Comparison of ENCODE assay signal across 24 cellular contexts in the genomic region with DNA sequence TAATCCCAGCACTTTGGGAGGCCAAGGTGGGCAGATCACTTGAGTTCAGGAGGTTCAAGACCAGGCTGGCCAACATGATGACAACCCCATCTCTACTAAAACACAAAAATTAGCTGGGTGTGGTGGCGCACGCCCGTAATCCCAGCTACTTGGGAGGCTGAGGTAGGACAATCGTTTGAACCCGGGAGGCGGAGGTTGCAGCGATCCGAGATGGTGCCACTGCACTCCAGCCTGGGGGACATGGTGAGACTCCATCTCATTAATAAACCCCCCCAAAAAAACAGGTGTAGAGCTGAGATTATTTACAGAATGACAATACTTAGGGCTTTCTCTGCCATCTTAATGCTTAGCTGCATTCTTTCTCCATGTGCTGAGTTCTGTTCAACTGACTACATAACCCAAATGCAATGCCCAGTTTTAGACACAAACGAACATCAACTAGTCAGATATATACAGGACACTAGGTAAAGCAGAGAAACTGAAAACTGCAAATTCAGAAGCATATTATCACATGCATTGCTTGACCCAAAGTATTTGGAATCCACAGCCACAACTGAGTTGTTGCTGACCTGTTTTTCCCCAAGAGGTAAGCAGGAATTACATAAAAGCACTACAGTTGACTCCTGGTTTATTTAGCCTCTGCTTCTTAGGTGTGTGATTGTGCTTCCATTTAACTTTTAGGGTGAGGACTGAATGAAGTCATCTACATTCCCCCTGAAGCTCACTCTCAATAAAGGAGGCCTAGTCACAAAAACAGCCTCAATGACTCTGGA. TPM values are rescaled to one million over a fixed set of nuclear protein-coding genes. Genes with fewer than 3 reads are reported as not detected.
DNase-seq lines count a peak whose midpoint lies in the region; ATAC-seq and TF ChIP-seq lines count a peak whose summit lies in the region.
"Had no signal": no experiment of that assay in that cellular context is flagged by ENCODE, and none has a peak within 500 bp of the region (broad histone marks: within the 10 kb centered on the region; RNA-seq: fewer than 3 reads in every experiment).

No MANE protein-coding gene starts in this region.

- H3K4me1 ChIP-seq in GM23338 (ENCODE audit: insufficient read depth) (no peaks in the 10 kb centered on the region), PC-9 (replicated peaks; ENCODE audit: insufficient read depth) (no peaks in the 10 kb centered on the region)
- H3K4me1 ChIP-seq: colonic mucosa, Peyer's patch, suprapubic skin had no signal

- TF ChIP-seq CTCF in activated CD8-positive, alpha-beta T cell treated with anti-CD3 and anti-CD28 coated beads for 36 hours (IDR thresholded peaks at IDR 0.05) = no peak
- no peak for TF ChIP-seq CTCF in GM23338 (conservative IDR thresholded peaks at IDR 0.05; ENCODE audit: low read depth in 2 of 2)
- no peak for TF ChIP-seq CTCF in PC-9 (conservative IDR thresholded peaks at IDR 0.05)

- no peaks in the 10 kb centered on the region for H3K27me3 Mint-ChIP-seq in activated CD8-positive, alpha-beta T cell treated with anti-CD3 and anti-CD28 coated beads for 36 hours
- H3K27me3 Mint-ChIP-seq in activated CD8-positive, alpha-beta T cell treated with anti-CD3 and anti-CD28 coated beads, Interleukin-2, amount 10 ng/mL, durations not matched to agents 7 days and 5 days (ENCODE audit: low read depth) = no peaks in the 10 kb centered on the region
- H3K27me3 Mint-ChIP-seq in GM23338 (ENCODE audit: insufficient read depth, low read depth, poor library complexity) = peaks cover 3% of the 10 kb centered on the region
- H3K27me3 Mint-ChIP-seq in activated naive CD8-positive, alpha-beta T cell = no peaks in the 10 kb centered on the region
- peaks cover 0 to 2% of the 10 kb centered on the region in 2 donors for H3K27me3 Mint-ChIP-seq in natural killer cell treated with Interleukin-12 subunit alpha and Interleukin-12 subunit beta and Interleukin-15 and Interleukin-18, amount 100 ng/mL, for 72 hours
- H3K27me3 Mint-ChIP-seq: stimulated activated memory B cell treated with anti-CD40 and anti-IgM and Interleukin-4, amounts not matched to agents 10 μg/mL and 1 μg/mL and 100 μg/mL, for 72 hours had no signal

- peaks cover 65% of the 10 kb centered on the region for H3K36me3 Mint-ChIP-seq in activated CD8-positive, alpha-beta T cell treated with anti-CD3 and anti-CD28 coated beads for 36 hours (ENCODE audit: low read depth)
- H3K36me3 Mint-ChIP-seq in activated CD8-positive, alpha-beta T cell treated with anti-CD3 and anti-CD28 coated beads, Interleukin-2, amount 10 ng/mL, durations not matched to agents 7 days and 5 days (ENCODE audit: low read depth) = peaks cover 67% of the 10 kb centered on the region
- peaks cover 80% of the 10 kb centered on the region for H3K36me3 Mint-ChIP-seq in GM23338 (ENCODE audit: low read depth)
- H3K36me3 Mint-ChIP-seq in activated naive CD8-positive, alpha-beta T cell = peaks cover 6% of the 10 kb centered on the region
- H3K36me3 Mint-ChIP-seq in natural killer cell treated with Interleukin-12 subunit alpha and Interleukin-12 subunit beta and Interleukin-15 and Interleukin-18, amount 100 ng/mL, for 72 hours = peaks cover 16% of the 10 kb centered on the region

- no peak overlapping the region for H2AFZ ChIP-seq in GM23338
- H2AFZ ChIP-seq in PC-9 = no peak overlapping the region

- H3K4me3 ChIP-seq in GM23338 = no peak overlapping the region
- no peak overlapping the region for H3K4me3 ChIP-seq in PC-9
- H3K4me3 ChIP-seq: colonic mucosa, Peyer's patch, suprapubic skin, upper lobe of right lung had no signal

- H3K9me3 Mint-ChIP-seq in activated CD8-positive, alpha-beta T cell treated with anti-CD3 and anti-CD28 coated beads for 36 hours = no peaks in the 10 kb centered on the region
- no peaks in the 10 kb centered on the region for H3K9me3 Mint-ChIP-seq in activated CD8-positive, alpha-beta T cell treated with anti-CD3 and anti-CD28 coated beads, Interleukin-2, amount 10 ng/mL, durations not matched to agents 7 days and 5 days (ENCODE audit: insufficient read depth)
- H3K9me3 Mint-ChIP-seq in GM23338 = no peaks in the 10 kb centered on the region
- no peaks in the 10 kb centered on the region for H3K9me3 Mint-ChIP-seq in activated naive CD8-positive, alpha-beta T cell (ENCODE audit: low read depth)
- H3K9me3 Mint-ChIP-seq in natural killer cell treated with Interleukin-12 subunit alpha and Interleukin-12 subunit beta and Interleukin-15 and Interleukin-18, amount 100 ng/mL, for 72 hours = no peaks in the 10 kb centered on the region
- H3K9me3 Mint-ChIP-seq: immature natural killer cell; stimulated activated memory B cell treated with anti-CD40 and anti-IgM and Interleukin-4, amounts not matched to agents 10 μg/mL and 1 μg/mL and 100 μg/mL, for 72 hours had no signal

- H3K79me2 ChIP-seq in GM23338 (replicated peaks; ENCODE audit: insufficient read depth) (peaks cover 20% of the 10 kb centered on the region), PC-9 (ENCODE audit: low read depth) (peaks cover 28% of the 10 kb centered on the region; the same call in 1 of the 2 replicates)

- H3K27ac Mint-ChIP-seq in activated CD8-positive, alpha-beta T cell treated with anti-CD3 and anti-CD28 coated beads for 36 hours = peak overlapping the region; percentile 80
- no peak overlapping the region for H3K27ac Mint-ChIP-seq in activated CD8-positive, alpha-beta T cell treated with anti-CD3 and anti-CD28 coated beads, Interleukin-2, amount 10 ng/mL, durations not matched to agents 7 days and 5 days
- no peak overlapping the region for H3K27ac Mint-ChIP-seq in GM23338
- H3K27ac Mint-ChIP-seq in activated naive CD8-positive, alpha-beta T cell = peak overlapping the region; percentile 68
- peak overlapping the region; percentile 5 to 69 for H3K27ac Mint-ChIP-seq in natural killer cell treated with Interleukin-12 subunit alpha and Interleukin-12 subunit beta and Interleukin-15 and Interleukin-18, amount 100 ng/mL, for 72 hours
- H3K27ac Mint-ChIP-seq: stimulated activated memory B cell treated with anti-CD40 and anti-IgM and Interleukin-4, amounts not matched to agents 10 μg/mL and 1 μg/mL and 100 μg/mL, for 72 hours had no signal

- H3K4me2 ChIP-seq in GM23338 (no peak overlapping the region), PC-9 (no peak overlapping the region)

- H3K27ac ChIP-seq in GM23338 (ENCODE audit: low read depth) (peak overlapping the region; percentile 6; the same call in 1 of the 2 replicates), PC-9 (no peak overlapping the region)
- H3K27ac ChIP-seq: colonic mucosa, HL-60, Peyer's patch, suprapubic skin, upper lobe of right lung had no signal

- CTCF ChIA-PET in activated CD8-positive, alpha-beta T cell treated with anti-CD3 and anti-CD28 coated beads for 36 hours (lab: Charles Lee) = interaction anchor here (0.6 kb wide), 1 partner anchor 11 kb away, joined by 3 read pairs; no protein-coding TSS in a partner anchor
- CTCF ChIA-PET in activated CD8-positive, alpha-beta T cell treated with anti-CD3 and anti-CD28 coated beads, Interleukin-2, amount 10 ng/mL, durations not matched to agents 7 days and 5 days (lab: Charles Lee) = no interaction called here
- CTCF ChIA-PET in PC-9 (lab: Charles Lee) = interaction anchor here (0.6 kb wide), 1 partner anchor 28 kb away, joined by 3 read pairs; no protein-coding TSS in a partner anchor

- no peak for DNase-seq in activated CD8-positive, alpha-beta T cell treated with anti-CD3 and anti-CD28 coated beads for 36 hours
- no peak for DNase-seq in activated CD8-positive, alpha-beta T cell treated with anti-CD3 and anti-CD28 coated beads, Interleukin-2, amount 10 ng/mL, durations not matched to agents 7 days and 5 days
- DNase-seq in GM23338 (ENCODE audit: low spot score) (no peak), NCI-H2196 treated with DMSO at 0.1 percent for 48 hours (lab: John Stamatoyannopoulos, UW; ENCODE audit: unreplicated experiment) (no peak), NCI-H1048 (lab: John Stamatoyannopoulos, UW) (no peak), PC-9 (no peak)
- DNase-seq in natural killer cell treated with Interleukin-12 subunit alpha and Interleukin-12 subunit beta and Interleukin-15 and Interleukin-18, amount 100 ng/mL, for 72 hours (ENCODE audit: low spot score) = no peak
- DNase-seq: activated CD4-positive, alpha-beta T cell treated with anti-CD3 and anti-CD28 coated beads, Interleukin-2, amount 50 U/mL, for 1 hour; colonic mucosa; effector memory CD4-positive, alpha-beta T cell; H7; immature natural killer cell; mammary epithelial cell; NCI-H1417 treated with DMSO at 0.1 percent for 48 hours; NCI-H2029 treated with DMSO at 0.1 percent for 48 hours; NCI-H226; NCI-H526 treated with DMSO at 0.1 percent for 48 hours; Peyer's patch; SHP77; upper lobe of right lung had no signal

- H4K20me1 ChIP-seq in GM23338 (replicated peaks; ENCODE audit: insufficient read depth) (peaks cover 12% of the 10 kb centered on the region), PC-9 (ENCODE audit: insufficient read depth) (peaks cover 38% of the 10 kb centered on the region)

- H3K4me3 Mint-ChIP-seq in activated CD8-positive, alpha-beta T cell treated with anti-CD3 and anti-CD28 coated beads for 36 hours = no peak overlapping the region
- H3K4me3 Mint-ChIP-seq in activated CD8-positive, alpha-beta T cell treated with anti-CD3 and anti-CD28 coated beads, Interleukin-2, amount 10 ng/mL, durations not matched to agents 7 days and 5 days = no peak overlapping the region
- H3K4me3 Mint-ChIP-seq in GM23338 = no peak overlapping the region
- no peak overlapping the region for H3K4me3 Mint-ChIP-seq in activated naive CD8-positive, alpha-beta T cell
- H3K4me3 Mint-ChIP-seq in natural killer cell treated with Interleukin-12 subunit alpha and Interleukin-12 subunit beta and Interleukin-15 and Interleukin-18, amount 100 ng/mL, for 72 hours = no peak overlapping the region
- H3K4me3 Mint-ChIP-seq: stimulated activated memory B cell treated with anti-CD40 and anti-IgM and Interleukin-4, amounts not matched to agents 10 μg/mL and 1 μg/mL and 100 μg/mL, for 72 hours had no signal

- H3K36me3 ChIP-seq in GM23338 (ENCODE audit: insufficient read depth) (peaks cover 34% of the 10 kb centered on the region), PC-9 (ENCODE audit: low read depth) (peaks cover 55% of the 10 kb centered on the region)
- H3K36me3 ChIP-seq: colonic mucosa had no signal

- peaks cover 21% of the 10 kb centered on the region; the same call in 1 of the 2 replicates for H3F3A ChIP-seq in GM23338 (replicated peaks; ENCODE audit: low read depth)
- H3F3A ChIP-seq in PC-9 (ENCODE audit: insufficient read depth, low read depth) = peaks cover 62% of the 10 kb centered on the region

- H3K27me3 ChIP-seq in GM23338 (ENCODE audit: insufficient read depth) (no peaks in the 10 kb centered on the region), PC-9 (ENCODE audit: insufficient read depth, low read depth) (no peaks in the 10 kb centered on the region)
- H3K27me3 ChIP-seq: colonic mucosa, Peyer's patch, suprapubic skin, upper lobe of right lung had no signal

- POLR2A ChIA-PET in activated CD8-positive, alpha-beta T cell treated with anti-CD3 and anti-CD28 coated beads for 36 hours (lab: Charles Lee) = interaction anchor here (0.6 to 3.6 kb wide), 7 partner anchors 9 to 1890 kb away, joined by 3 to 21 read pairs (median 4); partner anchors contain the start of gene RBMX
- POLR2A ChIA-PET in activated CD8-positive, alpha-beta T cell treated with anti-CD3 and anti-CD28 coated beads, Interleukin-2, amount 10 ng/mL, durations not matched to agents 7 days and 5 days (lab: Charles Lee) = interaction anchor here (0.6 to 2.4 kb wide), 2 partner anchors 12 to 88 kb away, joined by 3 to 8 read pairs; partner anchors contain the start of gene RBMX
- POLR2A ChIA-PET in PC-9 (lab: Charles Lee; ENCODE audit: unreplicated experiment) = interaction anchor here (0.6 kb wide), 2 partner anchors 11 to 183 kb away, joined by 3 to 10 read pairs; no protein-coding TSS in a partner anchor

- H3K4me1 Mint-ChIP-seq in activated CD8-positive, alpha-beta T cell treated with anti-CD3 and anti-CD28 coated beads for 36 hours (ENCODE audit: low read depth) = peaks cover 52% of the 10 kb centered on the region
- H3K4me1 Mint-ChIP-seq in activated CD8-positive, alpha-beta T cell treated with anti-CD3 and anti-CD28 coated beads, Interleukin-2, amount 10 ng/mL, durations not matched to agents 7 days and 5 days (ENCODE audit: low read depth) = peaks cover 31% of the 10 kb centered on the region
- H3K4me1 Mint-ChIP-seq in GM23338 = peaks cover 8% of the 10 kb centered on the region; the same call in 2 of the 3 replicates
- peaks cover 42% of the 10 kb centered on the region for H3K4me1 Mint-ChIP-seq in activated naive CD8-positive, alpha-beta T cell (ENCODE audit: low read depth)
- peaks cover 14 to 19% of the 10 kb centered on the region in 2 donors for H3K4me1 Mint-ChIP-seq in natural killer cell treated with Interleukin-12 subunit alpha and Interleukin-12 subunit beta and Interleukin-15 and Interleukin-18, amount 100 ng/mL, for 72 hours (ENCODE audit: low read depth in 2 of 2)

- BruUV-seq in PC-9 (replicated peaks; lab: Mats Ljungman, UMichigan) = no TSS peak

- no peaks in the 10 kb centered on the region for H3K9me3 ChIP-seq in PC-9 (ENCODE audit: insufficient read depth, low read depth)
- H3K9me3 ChIP-seq: colonic mucosa, Peyer's patch, suprapubic skin, upper lobe of right lung had no signal

- no peak for ATAC-seq in activated CD8-positive, alpha-beta T cell treated with anti-CD3 and anti-CD28 coated beads for 36 hours
- ATAC-seq in activated CD8-positive, alpha-beta T cell treated with anti-CD3 and anti-CD28 coated beads, Interleukin-2, amount 10 ng/mL, durations not matched to agents 7 days and 5 days = no peak
- ATAC-seq in GM23338 = no peak
- no peak for ATAC-seq in natural killer cell treated with Interleukin-12 subunit alpha and Interleukin-12 subunit beta and Interleukin-15 and Interleukin-18, amount 100 ng/mL, for 72 hours
- ATAC-seq: stimulated activated memory B cell treated with anti-CD40 and anti-IgM and Interleukin-4, amounts not matched to agents 10 μg/mL and 1 μg/mL and 100 μg/mL, for 72 hours had no signal

- H3K9me2 ChIP-seq in GM23338 (ENCODE audit: insufficient read depth) (no peaks in the 10 kb centered on the region), PC-9 (ENCODE audit: insufficient read depth) (no peaks in the 10 kb centered on the region)

- intact Hi-C loops in activated CD8-positive, alpha-beta T cell treated with anti-CD3 and anti-CD28 coated beads for 36 hours (cut with micrococcal nuclease) = loop anchor here (10.0 kb wide), 2 partner anchors 56 to 94 kb away; no protein-coding TSS in a partner anchor
- intact Hi-C loops in PC-9 (cut with micrococcal nuclease; ENCODE audit: unreplicated experiment) = no loop called here

RNA-seq across cellular contexts. Expression of gene RBMX, which starts 12.1 kb away (rescaled TPM):
- 100 to 1,000 TPM; 285 TPM for total RNA-seq in activated CD8-positive, alpha-beta T cell treated with anti-CD3 and anti-CD28 coated beads for 36 hours
- 100 to 1,000 TPM; 265 to 276 TPM for total RNA-seq in activated CD8-positive, alpha-beta T cell treated with anti-CD3 and anti-CD28 coated beads, Interleukin-2, amount 10 ng/mL, durations not matched to agents 7 days and 5 days
- total RNA-seq in GM23338 (2014; rRNA removed; shearing (Covaris generic)) = 601 and 620 TPM in 2 replicates
- polyA plus RNA-seq in GM23338 (2016; fragmentation: Nextera tagmentation; extraction: Ambion mirVana) = 307 and 337 TPM in 2 replicates
- total RNA-seq in natural killer cell treated with Interleukin-12 subunit alpha and Interleukin-12 subunit beta and Interleukin-15 and Interleukin-18, amount 100 ng/mL, for 72 hours = 100 to 1,000 TPM; 170 to 211 TPM
- total RNA-seq in PC-9 (2021) = 275 and 285 TPM in 2 replicates

Comparison
In these comparisons a context has a peak if more than half of its experiments do, and no peak if none do; other contexts are left out.
1. H3K27ac Mint-ChIP-seq: peak in activated CD8-positive, alpha-beta T cell treated with anti-CD3 and anti-CD28 coated beads for 36 hours (single experiment), activated naive CD8-positive, alpha-beta T cell (single experiment) and natural killer cell treated with Interleukin-12 subunit alpha and Interleukin-12 subunit beta and Interleukin-15 and Interleukin-18, amount 100 ng/mL, for 72 hours (2 of 2); none in activated CD8-positive, alpha-beta T cell treated with anti-CD3 and anti-CD28 coated beads, Interleukin-2, amount 10 ng/mL, durations not matched to agents 7 days and 5 days (single experiment) and GM23338 (single experiment).